ENCODE assay signal across 35 cellular contexts in the genomic region with DNA sequence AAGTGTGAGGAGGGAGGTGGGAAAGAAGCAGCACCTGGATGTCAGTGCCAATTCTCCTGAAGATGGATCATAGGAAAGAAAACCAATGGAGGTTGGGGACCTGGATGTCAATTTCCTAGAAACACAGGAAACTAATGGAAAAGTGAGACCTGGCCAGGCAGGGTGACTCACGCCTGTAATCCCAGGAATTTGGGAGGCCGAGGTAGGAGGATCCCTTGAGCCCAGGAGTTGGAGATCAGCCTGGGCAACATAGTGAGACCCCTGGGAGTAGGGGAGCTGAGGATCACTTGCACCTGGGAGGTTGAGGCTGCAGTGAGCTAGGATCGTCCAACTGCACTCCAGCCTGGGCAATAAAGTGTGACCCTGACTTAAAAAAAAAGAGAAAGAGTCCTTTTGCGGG.
"Had no signal": no experiment of that assay in that cellular context is flagged by ENCODE, and none has a peak within 500 bp of the region (broad histone marks: within the 10 kb centered on the region; RNA-seq: fewer than 3 reads in every experiment).

No MANE protein-coding gene starts in this region.

- H3K27me3 Mint-ChIP-seq: activated CD4-positive, alpha-beta T cell treated with anti-CD3 and anti-CD28 coated beads for 36 hours; activated CD8-positive, alpha-beta memory T cell treated with anti-CD3 and anti-CD28 coated beads, Interleukin-2, amount 10 ng/mL, durations not matched to agents 7 days and 5 days; activated naive CD8-positive, alpha-beta T cell treated with anti-CD3 and anti-CD28 coated beads for 36 hours; activated T-cell treated with anti-CD3 and anti-CD28 coated beads, Interleukin-2, amount 50 U/mL, for 24 hours; activated T-helper 17 cell treated with anti-CD3 and anti-CD28 coated beads, Interleukin-2, amount 50 U/mL, for 72 hours had no signal

- H3K36me3 Mint-ChIP-seq: activated CD8-positive, alpha-beta memory T cell treated with anti-CD3 and anti-CD28 coated beads, Interleukin-2, amount 10 ng/mL, durations not matched to agents 7 days and 5 days; activated naive CD4-positive, alpha-beta T cell treated with anti-CD3 and anti-CD28 coated beads, Interleukin-2, amount 50 U/mL, for 72 hours; activated naive CD8-positive, alpha-beta T cell treated with anti-CD3 and anti-CD28 coated beads for 36 hours had no signal

- H3K4me1 Mint-ChIP-seq: activated CD4-positive, alpha-beta memory T cell treated with anti-CD3 and anti-CD28 coated beads, Interleukin-2, amount 10 ng/mL, durations not matched to agents 7 days and 5 days; activated CD4-positive, alpha-beta T cell treated with anti-CD3 and anti-CD28 coated beads for 36 hours; activated CD4-positive, alpha-beta T cell treated with anti-CD3 and anti-CD28 coated beads, Interleukin-2, amount 10 ng/mL, durations not matched to agents 7 days and 5 days; activated CD8-positive, alpha-beta memory T cell treated with anti-CD3 and anti-CD28 coated beads, Interleukin-2, amount 10 ng/mL, durations not matched to agents 7 days and 5 days; activated naive CD8-positive, alpha-beta T cell treated with anti-CD3 and anti-CD28 coated beads for 36 hours; activated T-helper 17 cell treated with anti-CD3 and anti-CD28 coated beads, Interleukin-2, amount 50 U/mL, for 72 hours had no signal

- H3K4me3 Mint-ChIP-seq: activated CD4-positive, alpha-beta memory T cell treated with anti-CD3 and anti-CD28 coated beads, Interleukin-2, amount 10 ng/mL, durations not matched to agents 7 days and 5 days; activated CD4-positive, alpha-beta T cell treated with anti-CD3 and anti-CD28 coated beads for 36 hours; activated CD4-positive, alpha-beta T cell treated with anti-CD3 and anti-CD28 coated beads, Interleukin-2, amount 10 ng/mL, durations not matched to agents 7 days and 5 days; activated CD8-positive, alpha-beta memory T cell treated with anti-CD3 and anti-CD28 coated beads, Interleukin-2, amount 10 ng/mL, durations not matched to agents 7 days and 5 days; activated CD8-positive, alpha-beta T cell treated with anti-CD3 and anti-CD28 coated beads, Interleukin-2, amount 10 ng/mL, durations not matched to agents 7 days and 5 days; activated naive CD4-positive, alpha-beta T cell treated with anti-CD3 and anti-CD28 coated beads for 36 hours; activated naive CD8-positive, alpha-beta T cell treated with anti-CD3 and anti-CD28 coated beads for 36 hours; activated T-cell treated with anti-CD3 and anti-CD28 coated beads, Interleukin-2, amount 50 U/mL, for 24 hours; activated T-helper 17 cell treated with anti-CD3 and anti-CD28 coated beads, Interleukin-2, amount 50 U/mL, for 72 hours; T-helper 1 cell treated with Interleukin-12 subunit alpha and Interleukin-12 subunit beta and Interleukin-4 antibody, amounts not matched to agents 30 μg/mL and 1 μg/mL, for 36 hours; T-helper 2 cell treated with Interferon-gamma antibody and Interleukin-4, amounts not matched to agents 5 μg/mL and 100 μg/mL, for 36 hours had no signal

- H3K36me3 ChIP-seq: adrenal gland, brain microvascular endothelial cell, breast epithelium had no signal

- DNase-seq: activated CD4-positive, alpha-beta memory T cell treated with anti-CD3 and anti-CD28 coated beads, Interleukin-2, amount 10 ng/mL, durations not matched to agents 7 days and 5 days; activated CD4-positive, alpha-beta T cell treated with anti-CD3 and anti-CD28 coated beads for 1 hour; activated CD4-positive, alpha-beta T cell treated with anti-CD3 and anti-CD28 coated beads for 36 hours; activated CD4-positive, alpha-beta T cell treated with anti-CD3 and anti-CD28 coated beads for 48 hours; activated CD4-positive, alpha-beta T cell treated with anti-CD3 and anti-CD28 coated beads, Interleukin-2, amount 10 ng/mL, durations not matched to agents 7 days and 5 days; activated CD4-positive, alpha-beta T cell treated with anti-CD3 and anti-CD28 coated beads, Interleukin-2, amount 50 U/mL, for 48 hours; activated CD4-positive, CD25-positive, alpha-beta regulatory T cell; activated CD8-positive, alpha-beta memory T cell treated with anti-CD3 and anti-CD28 coated beads for 24 hours; activated CD8-positive, alpha-beta memory T cell treated with anti-CD3 and anti-CD28 coated beads, Interleukin-2, amount 10 ng/mL, durations not matched to agents 7 days and 5 days; activated CD8-positive, alpha-beta memory T cell treated with anti-CD3 and anti-CD28 coated beads, Interleukin-2, amount 50 U/mL, for 48 hours; activated CD8-positive, alpha-beta T cell treated with anti-CD3 and anti-CD28 coated beads, Interleukin-2, amount 10 ng/mL, durations not matched to agents 7 days and 5 days; activated effector memory CD4-positive, alpha-beta T cell treated with anti-CD3 and anti-CD28 coated beads, Interleukin-2, amount 50 U/mL, for 16 hours; activated gamma-delta T cell treated with Interleukin-2 at 50 U/mL for 16 hours; activated naive CD4-positive, alpha-beta T cell; activated naive CD4-positive, alpha-beta T cell treated with anti-CD3 and anti-CD28 coated beads for 36 hours; activated naive CD4-positive, alpha-beta T cell treated with anti-CD3 and anti-CD28 coated beads, Interleukin-2, amount 50 U/mL, for 16 hours; activated naive CD8-positive, alpha-beta T cell treated with anti-CD3 and anti-CD28 coated beads for 36 hours; activated T-cell treated with anti-CD3 and anti-CD28 coated beads, Interleukin-2, amount 50 U/mL, for 24 hours; activated T-cell treated with anti-CD3 and anti-CD28 coated beads, Interleukin-2, amount 50 U/mL, for 48 hours; adrenal gland; amniotic stem cell; aorta; body of pancreas; brain microvascular endothelial cell; central memory CD4-positive, alpha-beta T cell; T-helper 1 cell; T-helper 2 cell; T-helper 9 cell had no signal

- H3K27ac ChIP-seq: adrenal gland, body of pancreas, brain microvascular endothelial cell, breast epithelium, VCaP had no signal

- H3K4me1 ChIP-seq: adrenal gland, body of pancreas, breast epithelium had no signal

- ATAC-seq: activated CD4-positive, alpha-beta T cell treated with anti-CD3 and anti-CD28 coated beads for 36 hours; activated CD4-positive, CD25-positive, alpha-beta regulatory T cell treated with anti-CD3 and anti-CD28 coated beads, Interleukin-2, amount 50 U/mL, for 24 hours; activated CD8-positive, alpha-beta memory T cell treated with anti-CD3 and anti-CD28 coated beads, Interleukin-2, amount 10 ng/mL, durations not matched to agents 7 days and 5 days; activated CD8-positive, alpha-beta T cell treated with anti-CD3 and anti-CD28 coated beads, Interleukin-2, amount 10 ng/mL, durations not matched to agents 7 days and 5 days; activated naive CD4-positive, alpha-beta T cell treated with anti-CD3 and anti-CD28 coated beads, Interleukin-2, amount 50 U/mL, for 72 hours; activated T-helper 17 cell treated with anti-CD3 and anti-CD28 coated beads, Interleukin-2, amount 50 U/mL, for 72 hours; body of pancreas had no signal

- H3K9me3 ChIP-seq: adrenal gland, body of pancreas had no signal

- H3K27me3 ChIP-seq: adrenal gland, body of pancreas, brain microvascular endothelial cell, breast epithelium had no signal

- H3K9me3 Mint-ChIP-seq: activated naive CD8-positive, alpha-beta T cell treated with anti-CD3 and anti-CD28 coated beads for 36 hours; activated T-cell treated with anti-CD3 and anti-CD28 coated beads, Interleukin-2, amount 50 U/mL, for 24 hours had no signal

- H3K27ac Mint-ChIP-seq: activated CD4-positive, alpha-beta memory T cell treated with anti-CD3 and anti-CD28 coated beads, Interleukin-2, amount 10 ng/mL, durations not matched to agents 7 days and 5 days; activated CD4-positive, alpha-beta T cell treated with anti-CD3 and anti-CD28 coated beads for 36 hours; activated CD4-positive, alpha-beta T cell treated with anti-CD3 and anti-CD28 coated beads, Interleukin-2, amount 10 ng/mL, durations not matched to agents 7 days and 5 days; activated CD8-positive, alpha-beta memory T cell treated with anti-CD3 and anti-CD28 coated beads, Interleukin-2, amount 10 ng/mL, durations not matched to agents 7 days and 5 days; activated CD8-positive, alpha-beta T cell treated with anti-CD3 and anti-CD28 coated beads, Interleukin-2, amount 10 ng/mL, durations not matched to agents 7 days and 5 days; activated naive CD4-positive, alpha-beta T cell treated with anti-CD3 and anti-CD28 coated beads for 36 hours; activated naive CD4-positive, alpha-beta T cell treated with anti-CD3 and anti-CD28 coated beads, Interleukin-2, amount 50 U/mL, for 72 hours; activated naive CD8-positive, alpha-beta T cell treated with anti-CD3 and anti-CD28 coated beads for 36 hours; activated T-cell treated with anti-CD3 and anti-CD28 coated beads, Interleukin-2, amount 50 U/mL, for 24 hours; activated T-helper 17 cell treated with anti-CD3 and anti-CD28 coated beads, Interleukin-2, amount 50 U/mL, for 72 hours; T-helper 1 cell treated with Interleukin-12 subunit alpha and Interleukin-12 subunit beta and Interleukin-4 antibody, amounts not matched to agents 30 μg/mL and 1 μg/mL, for 36 hours; T-helper 2 cell treated with Interferon-gamma antibody and Interleukin-4, amounts not matched to agents 5 μg/mL and 100 μg/mL, for 36 hours had no signal

- H3K4me3 ChIP-seq: adrenal gland, body of pancreas, breast epithelium had no signal
